3 cellular contexts compared by ENCODE assay signal in genomic region chr13:110000534-110001345, GRCh38.
TF ChIP-seq lines count a peak whose summit lies in the region.

No MANE protein-coding gene starts in this region.

TF ChIP-seq in A549, 52 proteins besides CTCF, POLR2A, EP300 and RAD21 (continued from another document):
- TF ChIP-seq HMGXB4 (CRISPR knock-in tag; IDR thresholded peaks at IDR 0.05; ENCODE audit: borderline replicate concordance): no peak
- no peak for TF ChIP-seq TFCP2L1 (CRISPR knock-in tag; IDR thresholded peaks at IDR 0.05)
- no peak for TF ChIP-seq EHMT2 (IDR thresholded peaks at IDR 0.05; ENCODE audit: low read depth)
- no peak for TF ChIP-seq CBX8 (IDR thresholded peaks at IDR 0.05)
- no peak for TF ChIP-seq CBX2 (IDR thresholded peaks at IDR 0.05; ENCODE audit: borderline replicate concordance, low read depth)
- TF ChIP-seq CHD4 (IDR thresholded peaks at IDR 0.05; ENCODE audit: borderline replicate concordance): no peak
- no peak for TF ChIP-seq TP53 (CRISPR knock-in tag; IDR thresholded peaks at IDR 0.05)

TF ChIP-seq in GM23338, 12 proteins besides CTCF, POLR2A, EP300 and RAD21 (continued from another document):
- TF ChIP-seq ETS1 (IDR thresholded peaks at IDR 0.05): no peak
- no peak for TF ChIP-seq EZH2phosphoT487 (IDR thresholded peaks at IDR 0.05; ENCODE audit: unreplicated experiment)
- no peak for TF ChIP-seq ZNF331 (CRISPR knock-in tag; IDR thresholded peaks at IDR 0.05; ENCODE audit: low read depth)
- no peak for TF ChIP-seq EZH2 (IDR thresholded peaks at IDR 0.05; ENCODE audit: low read depth, unreplicated experiment)
- no peak for TF ChIP-seq REST (IDR thresholded peaks at IDR 0.05; ENCODE audit: unreplicated experiment)
- TF ChIP-seq ZNF462 (CRISPR knock-in tag; IDR thresholded peaks at IDR 0.05): no peak

TF ChIP-seq in SK-N-SH, 30 proteins besides CTCF, POLR2A, EP300 and RAD21 (continued from another document):
- TF ChIP-seq PBX3 (IDR thresholded peaks at IDR 0.05): peak; percentile 57
